In genomic region chr5:34765662-34766061, GRCh38 we compare ENCODE assay signal across 8 cellular contexts.
"Had no signal": no experiment of that assay in that cellular context is flagged by ENCODE, and none has a peak within 500 bp of the region (broad histone marks: within the 10 kb centered on the region; RNA-seq: fewer than 3 reads in every experiment).

No MANE protein-coding gene starts in this region.

- DNase-seq: GDM1, GF-D8 had no signal

- ATAC-seq: GM12878 had no signal

- H3K4me3 ChIP-seq: GM12878 had no signal

- FAIRE-seq: G401.6, GM12878, GM12891, GM12892, GM18507, GM19239 had no signal
